In the genomic region with DNA sequence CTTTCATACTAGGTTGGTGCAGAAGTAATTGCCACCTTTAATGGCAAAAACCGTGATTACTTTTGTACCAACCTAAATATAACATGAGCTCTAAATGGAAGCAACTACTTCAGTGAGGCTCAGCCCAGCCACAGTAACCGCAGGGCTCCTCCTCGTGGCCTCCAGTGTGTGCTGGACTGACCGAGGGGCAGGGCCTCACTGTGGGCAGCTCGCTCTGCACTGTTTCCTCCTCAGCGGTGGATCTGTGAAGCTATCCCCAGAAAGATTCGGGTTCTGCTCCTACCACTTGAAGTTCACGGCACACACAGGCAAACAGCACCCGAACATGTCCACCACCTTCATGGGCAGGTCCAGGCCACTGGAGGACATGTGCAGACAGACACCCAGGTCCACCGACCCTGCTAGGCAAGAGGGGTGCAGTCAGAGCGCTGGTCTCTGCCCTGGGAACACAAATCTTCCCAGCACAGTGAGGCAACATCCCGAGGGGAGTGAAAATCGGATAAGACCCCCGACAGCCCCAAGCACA, we compare ENCODE assay signal across 6 cellular contexts. TPM values are rescaled to one million over a fixed set of nuclear protein-coding genes. Genes with fewer than 3 reads are reported as not detected.
"Had no signal": no experiment of that assay in that cellular context is flagged by ENCODE, and none has a peak within 500 bp of the region (broad histone marks: within the 10 kb centered on the region; RNA-seq: fewer than 3 reads in every experiment).

No MANE protein-coding gene starts in this region.

RNA-seq across cellular contexts. Expression of gene ROPN1B, which starts 37.6 kb away (rescaled TPM):
- total RNA-seq: GM23338, H1, H9, HFFc6, HT1080, IMR-90 had no signal
- polyA plus RNA-seq: GM23338, IMR-90 had no signal
